ENCODE assay signal across 13 cellular contexts in genomic region chr9:136231478-136232297, GRCh38. TPM values are rescaled to one million over a fixed set of nuclear protein-coding genes. Genes with fewer than 3 reads are reported as not detected.
DNase-seq lines count a peak whose midpoint lies in the region; ATAC-seq and TF ChIP-seq lines count a peak whose summit lies in the region.
"Had no signal": no experiment of that assay in that cellular context is flagged by ENCODE, and none has a peak within 500 bp of the region (broad histone marks: within the 10 kb centered on the region; RNA-seq: fewer than 3 reads in every experiment).

No MANE protein-coding gene starts in this region.

- peak overlapping the region; percentile 94 for H3K27ac Mint-ChIP-seq in T-helper 2 cell treated with Interferon-gamma antibody and Interleukin-4, amounts not matched to agents 5 μg/mL and 100 μg/mL, for 36 hours
- H3K27ac Mint-ChIP-seq in stimulated activated naive B cell treated with anti-CD40 and anti-IgM and Interleukin-4, amounts not matched to agents 10 μg/mL and 1 μg/mL and 100 μg/mL, for 72 hours: peak overlapping the region; percentile 73
- H3K27ac Mint-ChIP-seq: nephron had no signal

- peak overlapping the region; percentile 80 for H3K4me3 Mint-ChIP-seq in T-helper 2 cell treated with Interferon-gamma antibody and Interleukin-4, amounts not matched to agents 5 μg/mL and 100 μg/mL, for 36 hours
- peak overlapping the region; percentile 50 to 67 for H3K4me3 Mint-ChIP-seq in stimulated activated naive B cell treated with anti-CD40 and anti-IgM and Interleukin-4, amounts not matched to agents 10 μg/mL and 1 μg/mL and 100 μg/mL, for 72 hours
- H3K4me3 Mint-ChIP-seq: nephron; stimulated activated effector memory CD8-positive, alpha-beta T cell treated with anti-CD3 and anti-CD28 coated beads, Interleukin-12 subunit alpha, Interleukin-12 subunit beta, amount 100 ng/mL, for 72 hours had no signal

- no peak for DNase-seq in heart right ventricle
- no peak for DNase-seq in left cardiac atrium
- DNase-seq in T-helper 2 cell treated with Interferon-gamma antibody and Interleukin-4, amounts not matched to agents 5 μg/mL and 100 μg/mL, for 36 hours (ENCODE audit: low spot score): peak; percentile 42
- peak; percentile 46 for DNase-seq in central memory CD4-positive, alpha-beta T cell
- DNase-seq in stimulated activated naive B cell treated with anti-CD40 and anti-IgM and Interleukin-4, amounts not matched to agents 10 μg/mL and 1 μg/mL and 100 μg/mL, for 72 hours: no peak
- DNase-seq in caudate nucleus (lab: John Stamatoyannopoulos, UW): no peak
- DNase-seq: body of pancreas had no signal

- H3K4me1 Mint-ChIP-seq in T-helper 2 cell treated with Interferon-gamma antibody and Interleukin-4, amounts not matched to agents 5 μg/mL and 100 μg/mL, for 36 hours (ENCODE audit: low read depth): peaks cover 38% of the 10 kb centered on the region
- peaks cover 58 to 98% of the 10 kb centered on the region in 2 donors for H3K4me1 Mint-ChIP-seq in stimulated activated naive B cell treated with anti-CD40 and anti-IgM and Interleukin-4, amounts not matched to agents 10 μg/mL and 1 μg/mL and 100 μg/mL, for 72 hours

- peaks cover 20% of the 10 kb centered on the region for H3K36me3 Mint-ChIP-seq in T-helper 2 cell treated with Interferon-gamma antibody and Interleukin-4, amounts not matched to agents 5 μg/mL and 100 μg/mL, for 36 hours (ENCODE audit: low read depth)
- peaks cover 55 to 66% of the 10 kb centered on the region in 2 donors for H3K36me3 Mint-ChIP-seq in stimulated activated naive B cell treated with anti-CD40 and anti-IgM and Interleukin-4, amounts not matched to agents 10 μg/mL and 1 μg/mL and 100 μg/mL, for 72 hours

- no peak for TF ChIP-seq CTCF in heart right ventricle (IDR thresholded peaks at IDR 0.05)

- H3K9me3 Mint-ChIP-seq in T-helper 2 cell treated with Interferon-gamma antibody and Interleukin-4, amounts not matched to agents 5 μg/mL and 100 μg/mL, for 36 hours: no peaks in the 10 kb centered on the region
- peaks cover 0 to 1% of the 10 kb centered on the region in 2 donors for H3K9me3 Mint-ChIP-seq in stimulated activated naive B cell treated with anti-CD40 and anti-IgM and Interleukin-4, amounts not matched to agents 10 μg/mL and 1 μg/mL and 100 μg/mL, for 72 hours
- H3K9me3 Mint-ChIP-seq: nephron; stimulated activated effector memory CD8-positive, alpha-beta T cell treated with anti-CD3 and anti-CD28 coated beads, Interleukin-12 subunit alpha, Interleukin-12 subunit beta, amount 100 ng/mL, for 72 hours had no signal

- H3K27me3 Mint-ChIP-seq in T-helper 2 cell treated with Interferon-gamma antibody and Interleukin-4, amounts not matched to agents 5 μg/mL and 100 μg/mL, for 36 hours (ENCODE audit: low read depth): no peaks in the 10 kb centered on the region
- no peaks in the 10 kb centered on the region for H3K27me3 Mint-ChIP-seq in stimulated activated naive B cell treated with anti-CD40 and anti-IgM and Interleukin-4, amounts not matched to agents 10 μg/mL and 1 μg/mL and 100 μg/mL, for 72 hours

- peak in 6 of 8 donors; percentile 26 to 87 (median 64) for ATAC-seq in heart right ventricle
- ATAC-seq in left cardiac atrium: no peak
- ATAC-seq in stimulated activated naive B cell treated with anti-CD40 and anti-IgM and Interleukin-4, amounts not matched to agents 10 μg/mL and 1 μg/mL and 100 μg/mL, for 72 hours (replicated peaks): peak; percentile 74 to 79
- no peak for ATAC-seq in GM18505 (IDR thresholded peaks at IDR 0.05; ENCODE audit: unreplicated experiment)
- no peak for ATAC-seq in HG03378 (IDR thresholded peaks at IDR 0.05; ENCODE audit: unreplicated experiment)
- ATAC-seq: body of pancreas; stimulated activated effector memory CD8-positive, alpha-beta T cell treated with anti-CD3 and anti-CD28 coated beads, Interleukin-12 subunit alpha, Interleukin-12 subunit beta, amount 100 ng/mL, for 72 hours had no signal

- peaks cover 0 to 21% (median 0%) of the 10 kb centered on the region in 9 donors for H3K36me3 ChIP-seq in heart right ventricle

- H3K4me1 ChIP-seq in heart right ventricle: peaks cover 0 to 11% (median 0%) of the 10 kb centered on the region in 9 donors

- 71 to 74% methylated on average over 29 to 31 of the region's 31 CpGs for WGBS in heart right ventricle, 2 donors

- no peaks in the 10 kb centered on the region for H3K27me3 ChIP-seq in heart right ventricle
- H3K27me3 ChIP-seq: body of pancreas had no signal

- no peaks in the 10 kb centered on the region for H3K9me3 ChIP-seq in heart right ventricle
- H3K9me3 ChIP-seq: body of pancreas had no signal

- H3K27ac ChIP-seq in heart right ventricle (peak overlapping the region in 5 of 10 donors; percentile 16 to 43 (median 36)), caudate nucleus (ENCODE audit: low read depth, low read length) (no peak overlapping the region)
- H3K27ac ChIP-seq: body of pancreas had no signal

- TF ChIP-seq POLR2A in GM18505 (IDR thresholded peaks at IDR 0.05; ENCODE audit: borderline replicate concordance, extremely low read depth, insufficient read depth, insufficient read length): no peak

- intact Hi-C loops in heart right ventricle (cut with DNase I): no loop called here
- intact Hi-C loops in left cardiac atrium (cut with DNase I): no loop called here

- peak overlapping the region in 4 of 10 donors; percentile 7 to 31 (median 10) for H3K4me3 ChIP-seq in heart right ventricle
- H3K4me3 ChIP-seq: body of pancreas had no signal

RNA-seq across cellular contexts. Expression of gene QSOX2, which starts 13.9 kb away (rescaled TPM):
- total RNA-seq in heart right ventricle (1 to 10 TPM; 4.6 to 9.1 (median 7.7) TPM), left cardiac atrium (1 to 10 TPM; 6.5 to 6.6 TPM)
- 1 to 10 TPM; 5.6 to 8.6 TPM for polyA plus RNA-seq in heart right ventricle

RNA-seq across cellular contexts. Expression of gene LHX3, which starts 26.8 kb away (rescaled TPM):
- total RNA-seq in heart right ventricle: not detected
- polyA plus RNA-seq in heart right ventricle: not detected
- not detected for total RNA-seq in left cardiac atrium
- total RNA-seq: body of pancreas, LHCN-M2 had no signal
- polyA plus RNA-seq: esophagus had no signal

Comparison
In these comparisons a context has a peak if more than half of its experiments do, and no peak if none do; other contexts are left out.
1. ATAC-seq: peak in heart right ventricle (6 of 8) and stimulated activated naive B cell treated with anti-CD40 and anti-IgM and Interleukin-4, amounts not matched to agents 10 μg/mL and 1 μg/mL and 100 μg/mL, for 72 hours (2 of 2); none in left cardiac atrium (0 of 2), GM18505 (single experiment) and HG03378 (single experiment).
2. DNase-seq: peak in T-helper 2 cell treated with Interferon-gamma antibody and Interleukin-4, amounts not matched to agents 5 μg/mL and 100 μg/mL, for 36 hours (single experiment) and central memory CD4-positive, alpha-beta T cell (single experiment); none in heart right ventricle (0 of 2), left cardiac atrium (single experiment), stimulated activated naive B cell treated with anti-CD40 and anti-IgM and Interleukin-4, amounts not matched to agents 10 μg/mL and 1 μg/mL and 100 μg/mL, for 72 hours (single experiment) and caudate nucleus (0 of 61).